Comparison of ENCODE assay signal across 7 cellular contexts in the genomic region with DNA sequence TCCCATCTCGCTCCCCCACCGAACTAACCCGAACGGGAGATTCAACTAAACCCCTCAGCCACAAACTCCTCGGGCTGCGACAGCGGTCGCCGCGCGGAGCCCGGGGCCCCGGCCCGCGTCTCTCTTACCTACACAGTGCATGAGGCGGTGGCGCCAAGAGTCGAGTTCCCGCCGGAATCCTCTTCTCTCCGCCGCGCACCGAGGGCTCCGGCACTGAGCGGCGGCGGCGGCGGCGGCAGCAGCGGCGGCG. TPM values are rescaled to one million over a fixed set of nuclear protein-coding genes. Genes with fewer than 3 reads are reported as not detected.
DNase-seq lines count a peak whose midpoint lies in the region; ATAC-seq lines count a peak whose summit lies in the region.

No MANE protein-coding gene starts in this region.

- peak overlapping the region; percentile 74 for H3K4me3 ChIP-seq in iPS-11a (ENCODE audit: low read depth, low read length)

- no peak for DNase-seq in ACHN
- DNase-seq in mucosa of gallbladder (ENCODE audit: low spot score) = no peak

- ATAC-seq in GM19035 (IDR thresholded peaks at IDR 0.05; ENCODE audit: unreplicated experiment) (peak; percentile 21), HG03045 (IDR thresholded peaks at IDR 0.05; ENCODE audit: unreplicated experiment) (peak; percentile 13)
- ATAC-seq in activated T-helper 17 cell treated with anti-CD3 and anti-CD28 coated beads, Interleukin-2, amount 50 U/mL, for 72 hours (replicated peaks) = no peak

- no peak overlapping the region for H3K27ac Mint-ChIP-seq in activated T-helper 17 cell treated with anti-CD3 and anti-CD28 coated beads, Interleukin-2, amount 50 U/mL, for 72 hours
- H3K27ac Mint-ChIP-seq in stimulated activated naive CD8-positive, alpha-beta T cell treated with anti-CD3 and anti-CD28 coated beads, Interleukin-15, Interleukin-2, amounts not matched to agents 100 ng/mL and 50 ng/mL, for 24 hours = peak overlapping the region; percentile 74

- H3K4me3 Mint-ChIP-seq in activated T-helper 17 cell treated with anti-CD3 and anti-CD28 coated beads, Interleukin-2, amount 50 U/mL, for 72 hours = peak overlapping the region; percentile 87
- peak overlapping the region; percentile 85 for H3K4me3 Mint-ChIP-seq in stimulated activated naive CD8-positive, alpha-beta T cell treated with anti-CD3 and anti-CD28 coated beads, Interleukin-15, Interleukin-2, amounts not matched to agents 100 ng/mL and 50 ng/mL, for 24 hours

- peaks cover 7% of the 10 kb centered on the region for H3K36me3 Mint-ChIP-seq in activated T-helper 17 cell treated with anti-CD3 and anti-CD28 coated beads, Interleukin-2, amount 50 U/mL, for 72 hours (ENCODE audit: low read depth)
- no peaks in the 10 kb centered on the region for H3K36me3 Mint-ChIP-seq in stimulated activated naive CD8-positive, alpha-beta T cell treated with anti-CD3 and anti-CD28 coated beads, Interleukin-15, Interleukin-2, amounts not matched to agents 100 ng/mL and 50 ng/mL, for 24 hours (ENCODE audit: low read depth)

- H3K27me3 Mint-ChIP-seq in activated T-helper 17 cell treated with anti-CD3 and anti-CD28 coated beads, Interleukin-2, amount 50 U/mL, for 72 hours = peaks cover 23% of the 10 kb centered on the region
- H3K27me3 Mint-ChIP-seq in stimulated activated naive CD8-positive, alpha-beta T cell treated with anti-CD3 and anti-CD28 coated beads, Interleukin-15, Interleukin-2, amounts not matched to agents 100 ng/mL and 50 ng/mL, for 24 hours = peaks cover 31% of the 10 kb centered on the region

- peaks cover 10% of the 10 kb centered on the region for H3K4me1 Mint-ChIP-seq in activated T-helper 17 cell treated with anti-CD3 and anti-CD28 coated beads, Interleukin-2, amount 50 U/mL, for 72 hours
- peaks cover 18% of the 10 kb centered on the region for H3K4me1 Mint-ChIP-seq in stimulated activated naive CD8-positive, alpha-beta T cell treated with anti-CD3 and anti-CD28 coated beads, Interleukin-15, Interleukin-2, amounts not matched to agents 100 ng/mL and 50 ng/mL, for 24 hours (ENCODE audit: low read depth)

- in situ Hi-C loops in ACHN (cut with HindIII; ENCODE audit: low pct_ligation_motif_present, low pct_unique_long_range_greater_than_20kb, low sequenced_read_pairs) = loop anchor here (25.0 kb wide), 1 partner anchor 184 kb away; no protein-coding TSS in a partner anchor

- H3K9me3 Mint-ChIP-seq in activated T-helper 17 cell treated with anti-CD3 and anti-CD28 coated beads, Interleukin-2, amount 50 U/mL, for 72 hours = no peaks in the 10 kb centered on the region
- no peaks in the 10 kb centered on the region for H3K9me3 Mint-ChIP-seq in stimulated activated naive CD8-positive, alpha-beta T cell treated with anti-CD3 and anti-CD28 coated beads, Interleukin-15, Interleukin-2, amounts not matched to agents 100 ng/mL and 50 ng/mL, for 24 hours

RNA-seq across cellular contexts. Expression of gene LCORL, which starts 0.2 kb away (rescaled TPM):
- total RNA-seq in activated T-helper 17 cell treated with anti-CD3 and anti-CD28 coated beads, Interleukin-2, amount 50 U/mL, for 72 hours = 1 to 10 TPM; 6.4 to 6.6 TPM
- total RNA-seq in mucosa of gallbladder = 23.9 TPM
